15 cellular contexts compared by ENCODE assay signal in the genomic region with DNA sequence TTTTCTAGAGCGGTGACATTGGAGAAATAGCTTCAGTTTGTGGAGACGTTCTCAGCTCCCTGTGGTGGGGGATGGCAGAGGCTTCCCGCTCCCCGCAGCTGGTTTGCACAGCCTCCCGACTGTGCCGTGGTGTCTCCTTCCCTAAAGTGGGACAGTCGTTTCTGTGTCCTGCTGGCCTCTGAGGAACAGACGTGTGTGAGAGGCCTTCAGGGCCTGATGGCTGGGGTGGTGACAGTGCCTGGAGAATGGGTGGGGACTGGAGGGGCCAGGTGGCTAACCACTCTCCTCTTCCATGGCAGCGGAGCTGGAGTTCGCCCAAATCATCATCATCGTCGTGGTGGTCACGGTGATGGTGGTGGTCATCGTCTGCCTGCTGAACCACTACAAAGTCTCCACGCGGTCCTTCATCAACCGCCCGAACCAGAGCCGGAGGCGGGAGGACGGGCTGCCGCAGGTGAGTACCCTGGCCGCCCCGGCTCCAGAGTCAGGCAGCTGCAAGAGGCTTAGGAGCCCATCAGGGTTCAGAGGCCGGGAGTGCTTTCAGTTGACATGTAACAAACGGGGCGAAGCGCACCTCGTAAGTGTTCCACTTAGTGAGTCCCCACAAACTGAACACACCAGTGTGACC.
DNase-seq lines count a peak whose midpoint lies in the region; ATAC-seq, FAIRE-seq and TF ChIP-seq lines count a peak whose summit lies in the region.
"Had no signal": no experiment of that assay in that cellular context is flagged by ENCODE, and none has a peak within 500 bp of the region (broad histone marks: within the 10 kb centered on the region; RNA-seq: fewer than 3 reads in every experiment).

No MANE protein-coding gene starts in this region.

- intact Hi-C loops in upper lobe of right lung (cut with DNase I) (loop anchor here (10.0 kb wide), 1 partner anchor 56 kb away; no protein-coding TSS in a partner anchor), left lung (cut with DNase I) (loop anchor here in 1 of 2 donors (10.0 kb wide), 1 partner anchor 66 kb away; no protein-coding TSS in a partner anchor)

- no peak for ATAC-seq in DND-41 (ENCODE audit: insufficient read depth, low read depth)
- no peak for ATAC-seq in upper lobe of right lung
- ATAC-seq in left lung: no peak
- ATAC-seq in HG03469 (IDR thresholded peaks at IDR 0.05; ENCODE audit: unreplicated experiment): no peak

- peak overlapping the region; percentile 34 for H2BK12ac ChIP-seq in neuronal stem cell (ENCODE audit: low read length)

- H2BK15ac ChIP-seq in neuronal stem cell (ENCODE audit: low read length): no peak overlapping the region

- H3K4me2 ChIP-seq in DND-41 (ENCODE audit: insufficient read depth, low read length) (no peak overlapping the region), neuronal stem cell (ENCODE audit: insufficient read depth, low read length, poor library complexity, severe bottlenecking) (no peak overlapping the region)
- H3K4me2 ChIP-seq: SK-N-SH had no signal

- no peak overlapping the region for H3K18ac ChIP-seq in neuronal stem cell (ENCODE audit: low read length)

- H4K91ac ChIP-seq in neuronal stem cell (ENCODE audit: low read depth, low read length, poor library complexity): no peak overlapping the region

- FAIRE-seq in GM12892 (lab: Jason Lieb, UNC): no peak
- FAIRE-seq: K562 had no signal

- TF ChIP-seq POLR2A in GM12892 (IDR thresholded peaks at IDR 0.05; ENCODE audit: low read depth, low read length): no peak

- H3K9me3 ChIP-seq in DND-41 (ENCODE audit: insufficient read depth, low read length, severe bottlenecking) (no peaks in the 10 kb centered on the region), neuronal stem cell (replicated peaks in 1 of 2; ENCODE audit: control insufficient read depth in 2 of 2, insufficient read depth in 1 of 2, low read depth in 1 of 2, low read length in 2 of 2) (no peaks in the 10 kb centered on the region), upper lobe of right lung (no peaks in the 10 kb centered on the region), left lung (no peaks in the 10 kb centered on the region)
- H3K9me3 ChIP-seq: HAP-1, SK-N-SH had no signal

- H3K23ac ChIP-seq in neuronal stem cell (ENCODE audit: low read depth, low read length, poor library complexity): no peak overlapping the region

- no peaks in the 10 kb centered on the region for H3K79me1 ChIP-seq in neuronal stem cell (ENCODE audit: low read depth, low read length)

- H3K4me1 ChIP-seq in DND-41 (ENCODE audit: insufficient read depth, low read length) (peaks cover 39% of the 10 kb centered on the region), neuronal stem cell (ENCODE audit: control insufficient read depth in 2 of 2, insufficient read depth in 1 of 2, low read depth in 1 of 2, low read length in 2 of 2) (peaks cover 0 to 8% of the 10 kb centered on the region in 2 donors), upper lobe of right lung (no peaks in the 10 kb centered on the region), left lung (peaks cover 0 to under 1% of the 10 kb centered on the region in 2 donors)
- H3K4me1 ChIP-seq: HAP-1 had no signal

- no peak overlapping the region for H3K9ac ChIP-seq in DND-41 (ENCODE audit: low read depth, low read length)
- H3K9ac ChIP-seq in neuronal stem cell (ENCODE audit: low read depth, low read length, poor library complexity): no peak overlapping the region
- H3K9ac ChIP-seq: SK-N-SH had no signal

- H2AK5ac ChIP-seq in neuronal stem cell (ENCODE audit: low read depth, low read length): peak overlapping the region; percentile 10

- TF ChIP-seq CTCF in DND-41 (IDR thresholded peaks at IDR 0.05; ENCODE audit: borderline replicate concordance, extremely low read depth, low read length, poor library complexity, severe bottlenecking): no peak
- no peak for TF ChIP-seq CTCF in upper lobe of right lung (IDR thresholded peaks at IDR 0.05)
- TF ChIP-seq CTCF in left lung (IDR thresholded peaks at IDR 0.05): no peak

- no peak overlapping the region for H3K4ac ChIP-seq in neuronal stem cell (ENCODE audit: low read length)

- peaks cover 92% of the 10 kb centered on the region for H3K36me3 ChIP-seq in DND-41 (ENCODE audit: insufficient read depth, low read length)
- H3K36me3 ChIP-seq in neuronal stem cell (replicated peaks in 1 of 2; ENCODE audit: control insufficient read depth in 2 of 2, insufficient read depth in 2 of 2, low read length in 2 of 2): no peaks in the 10 kb centered on the region
- H3K36me3 ChIP-seq in upper lobe of right lung: no peaks in the 10 kb centered on the region
- H3K36me3 ChIP-seq in left lung: no peaks in the 10 kb centered on the region
- H3K36me3 ChIP-seq: HAP-1 had no signal

- H3K27ac ChIP-seq in DND-41 (ENCODE audit: low read length): peak overlapping the region; percentile 34; the same call in 1 of the 2 replicates
- H3K27ac ChIP-seq in angular gyrus (ENCODE audit: low read depth, low read length): peak overlapping the region; percentile 22
- no peak overlapping the region for H3K27ac ChIP-seq in neuronal stem cell (replicated peaks; ENCODE audit: low read length)
- H3K27ac ChIP-seq in upper lobe of right lung: no peak overlapping the region
- H3K27ac ChIP-seq in left lung: no peak overlapping the region

- no peak overlapping the region for H4K8ac ChIP-seq in neuronal stem cell (ENCODE audit: low read depth, low read length)

- H2BK120ac ChIP-seq in neuronal stem cell (ENCODE audit: low read depth, low read length): no peak overlapping the region

- H2BK5ac ChIP-seq in neuronal stem cell (ENCODE audit: low read length): no peak overlapping the region

- no peak for DNase-seq in DND-41
- no peak for DNase-seq in neuronal stem cell (ENCODE audit: low spot score)
- peak; percentile 40 for DNase-seq in upper lobe of right lung
- DNase-seq in GM12892 (ENCODE audit: insufficient read length): no peak
- no peak for DNase-seq in left lung
- DNase-seq: NCI-H1694 treated with DMSO at 0.1 percent for 48 hours, NCI-H510A, NCI-H774, OCI-M1, Right ventricle myocardium superior, SK-N-SH had no signal

- H3K79me2 ChIP-seq in DND-41 (ENCODE audit: insufficient read depth, low read length): peaks cover 98% of the 10 kb centered on the region

- H3K27me3 ChIP-seq in DND-41 (ENCODE audit: insufficient read depth, low read length, poor library complexity) (no peaks in the 10 kb centered on the region), neuronal stem cell (ENCODE audit: control insufficient read depth in 3 of 3, insufficient read depth in 3 of 3, low read depth in 1 of 3, low read length in 3 of 3) (peaks cover 0 to 40% (median 0%) of the 10 kb centered on the region in 3 experiments), upper lobe of right lung (no peaks in the 10 kb centered on the region), left lung (no peaks in the 10 kb centered on the region)

- H3K14ac ChIP-seq in neuronal stem cell (ENCODE audit: low read length): no peak overlapping the region

- WGBS in neuronal stem cell (ENCODE audit: extremely low coverage in 2 of 2, insufficient read length in 2 of 2, insufficient replicate concordance in 1 of 2), 2 donors: no CpG with 5 or more reads among the region's 29 CpGs

- H3K4me3 ChIP-seq in DND-41 (ENCODE audit: low read depth in 1 of 2, low read length in 2 of 2) (no peak overlapping the region), neuronal stem cell (ENCODE audit: low read length in 2 of 2) (no peak overlapping the region), upper lobe of right lung (no peak overlapping the region), left lung (no peak overlapping the region)
- H3K4me3 ChIP-seq: HAP-1, K562 had no signal

- peaks cover 90% of the 10 kb centered on the region for H4K20me1 ChIP-seq in DND-41 (ENCODE audit: insufficient read depth, low read length)

- H2AFZ ChIP-seq in DND-41 (ENCODE audit: low read depth, low read length) (no peak overlapping the region), neuronal stem cell (ENCODE audit: low read length) (no peak overlapping the region)

Comparison
In these comparisons a context has a peak if more than half of its experiments do, and no peak if none do; other contexts are left out.
1. H3K27ac ChIP-seq: peak in DND-41 (single experiment) and angular gyrus (single experiment); none in neuronal stem cell (single experiment), upper lobe of right lung (single experiment) and left lung (0 of 2).